Comparison of ENCODE assay signal across 18 cellular contexts in the genomic region with DNA sequence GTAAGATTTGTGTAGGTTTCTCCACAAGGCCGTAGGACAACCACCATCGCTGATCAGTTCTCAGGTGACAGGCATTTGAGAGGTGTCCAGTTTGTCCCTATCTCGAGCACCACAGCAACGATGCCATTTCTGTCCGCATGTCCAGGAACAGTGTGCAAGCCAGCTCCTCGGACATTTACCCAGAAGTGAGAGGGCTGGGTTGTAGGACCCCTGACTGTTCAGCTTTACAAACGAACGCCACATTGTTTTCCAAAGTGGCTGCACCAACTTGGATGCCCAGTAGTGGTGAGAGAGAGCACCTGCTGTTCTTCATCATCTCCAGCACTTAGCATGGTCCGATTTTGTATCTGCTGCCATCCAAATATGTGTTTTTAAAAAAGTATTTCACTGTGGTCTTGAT. TPM values are rescaled to one million over a fixed set of nuclear protein-coding genes. Genes with fewer than 3 reads are reported as not detected.
"Had no signal": no experiment of that assay in that cellular context is flagged by ENCODE, and none has a peak within 500 bp of the region (broad histone marks: within the 10 kb centered on the region; RNA-seq: fewer than 3 reads in every experiment).

No MANE protein-coding gene starts in this region.

- H3K36me3 Mint-ChIP-seq: brain had no signal

- H3K9me3 Mint-ChIP-seq: activated naive CD8-positive, alpha-beta T cell treated with anti-CD3 and anti-CD28 coated beads, Interleukin-2, amount 50 U/mL, for 24 hours; brain; central memory CD8-positive, alpha-beta T cell; stimulated activated naive CD8-positive, alpha-beta T cell treated with anti-CD3 and anti-CD28 coated beads, Interleukin-15, Interleukin-2, amounts not matched to agents 100 ng/mL and 50 ng/mL, for 24 hours had no signal

- DNase-seq: activated CD4-positive, alpha-beta T cell treated with anti-CD3 and anti-CD28 coated beads for 48 hours; activated CD8-positive, alpha-beta T cell treated with anti-CD3 and anti-CD28 coated beads, Interleukin-2, amount 10 ng/mL, durations not matched to agents 7 days and 5 days; activated naive CD4-positive, alpha-beta T cell treated with Interleukin-2 at 50 U/mL for 16 hours; activated naive CD8-positive, alpha-beta T cell treated with anti-CD3 and anti-CD28 coated beads, Interleukin-2, amount 50 U/mL, for 24 hours; anterior cingulate cortex; cortex of kidney; erythroblast; foreskin melanocyte; glutamatergic neuron; hypothalamus; left colon; midbrain; stimulated activated CD4-positive, alpha-beta T cell treated with anti-CD3 and anti-CD28 coated beads, Interleukin-15, amount 100 ng/mL, for 24 hours; stimulated activated CD4-positive, alpha-beta T cell treated with anti-CD3 and anti-CD28 coated beads, Interleukin-2, amount 100 ng/mL, for 48 hours; uterus had no signal

- H3K27ac Mint-ChIP-seq: activated CD8-positive, alpha-beta T cell treated with anti-CD3 and anti-CD28 coated beads, Interleukin-2, amount 10 ng/mL, durations not matched to agents 7 days and 5 days; activated naive CD8-positive, alpha-beta T cell treated with anti-CD3 and anti-CD28 coated beads, Interleukin-2, amount 50 U/mL, for 24 hours; stimulated activated naive CD8-positive, alpha-beta T cell treated with anti-CD3 and anti-CD28 coated beads, Interleukin-15, Interleukin-2, amounts not matched to agents 100 ng/mL and 50 ng/mL, for 24 hours had no signal

- H3K27me3 Mint-ChIP-seq: brain had no signal

- H3K4me1 Mint-ChIP-seq: activated naive CD8-positive, alpha-beta T cell treated with anti-CD3 and anti-CD28 coated beads, Interleukin-2, amount 50 U/mL, for 24 hours; central memory CD8-positive, alpha-beta T cell had no signal

- ATAC-seq: activated CD8-positive, alpha-beta T cell treated with anti-CD3 and anti-CD28 coated beads, Interleukin-2, amount 10 ng/mL, durations not matched to agents 7 days and 5 days; activated naive CD8-positive, alpha-beta T cell treated with anti-CD3 and anti-CD28 coated beads, Interleukin-2, amount 50 U/mL, for 24 hours; left colon had no signal

- H3K4me3 Mint-ChIP-seq: activated CD8-positive, alpha-beta T cell treated with anti-CD3 and anti-CD28 coated beads, Interleukin-2, amount 10 ng/mL, durations not matched to agents 7 days and 5 days; activated naive CD8-positive, alpha-beta T cell treated with anti-CD3 and anti-CD28 coated beads, Interleukin-2, amount 50 U/mL, for 24 hours; central memory CD8-positive, alpha-beta T cell; stimulated activated naive CD8-positive, alpha-beta T cell treated with anti-CD3 and anti-CD28 coated beads, Interleukin-15, Interleukin-2, amounts not matched to agents 100 ng/mL and 50 ng/mL, for 24 hours had no signal

RNA-seq across cellular contexts. Expression of a gene that starts 38.6 kb away (rescaled TPM):
- total RNA-seq: activated CD8-positive, alpha-beta T cell treated with anti-CD3 and anti-CD28 coated beads, Interleukin-2, amount 10 ng/mL, durations not matched to agents 7 days and 5 days had no signal
